In the genomic region with DNA sequence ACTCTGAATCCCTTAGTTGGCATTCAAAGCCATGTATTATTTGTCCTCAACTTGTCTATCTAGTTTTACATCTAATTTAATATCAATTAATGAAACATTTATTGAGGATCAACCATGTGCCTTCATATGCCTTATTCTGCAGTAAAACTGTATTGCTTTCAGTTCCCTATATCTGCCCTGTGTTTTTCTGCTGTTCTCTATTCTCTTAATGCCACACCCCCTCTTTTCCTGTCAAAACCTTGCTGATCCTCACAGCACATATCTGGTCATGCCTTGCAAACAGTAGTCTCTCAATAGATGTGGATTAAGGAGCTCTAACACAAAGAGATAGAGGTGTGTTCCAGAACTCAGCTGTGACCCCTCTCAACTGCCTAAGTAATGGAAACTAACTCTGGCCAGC, we compare ENCODE assay signal across 13 cellular contexts. TPM values are rescaled to one million over a fixed set of nuclear protein-coding genes. Genes with fewer than 3 reads are reported as not detected.
DNase-seq lines count a peak whose midpoint lies in the region; ATAC-seq, FAIRE-seq and TF ChIP-seq lines count a peak whose summit lies in the region.
"Had no signal": no experiment of that assay in that cellular context is flagged by ENCODE, and none has a peak within 500 bp of the region (broad histone marks: within the 10 kb centered on the region; RNA-seq: fewer than 3 reads in every experiment).

No MANE protein-coding gene starts in this region.

- no peak overlapping the region for H2BK12ac ChIP-seq in mesenchymal stem cell (ENCODE audit: low read length in 2 of 2)

- H3K36me3 ChIP-seq in Loucy (ENCODE audit: insufficient read depth, low read length) (no peaks in the 10 kb centered on the region), mesenchymal stem cell (ENCODE audit: control insufficient read depth in 1 of 2, insufficient read depth in 2 of 2, low read depth in 1 of 2, low read length in 2 of 2) (peaks cover 0 to 11% of the 10 kb centered on the region in 2 experiments)
- H3K36me3 ChIP-seq: thyroid gland had no signal

- H2AK5ac ChIP-seq in mesenchymal stem cell (ENCODE audit: low read length, severe bottlenecking), result no peak overlapping the region

- H3F3A ChIP-seq in Loucy (ENCODE audit: low read depth), result no peaks in the 10 kb centered on the region

- peaks cover 18% of the 10 kb centered on the region for H3K79me1 ChIP-seq in mesenchymal stem cell (replicated peaks; ENCODE audit: low read length, poor library complexity, severe bottlenecking)

- no peak overlapping the region for H3K27ac Mint-ChIP-seq in activated T-cell treated with anti-CD3 and anti-CD28 coated beads, Interleukin-2, amount 50 U/mL, for 24 hours

- H3K14ac ChIP-seq in mesenchymal stem cell (ENCODE audit: low read length in 2 of 2), result no peak overlapping the region

- H3K27ac ChIP-seq in mesenchymal stem cell (ENCODE audit: low read length, poor library complexity, severe bottlenecking), result no peak overlapping the region
- H3K27ac ChIP-seq: thyroid gland had no signal

- H3K18ac ChIP-seq in mesenchymal stem cell (ENCODE audit: low read depth in 1 of 2, low read length in 2 of 2), result no peak overlapping the region

- H3K27me3 ChIP-seq in Loucy (ENCODE audit: insufficient read depth, low read length, poor library complexity, severe bottlenecking), result no peaks in the 10 kb centered on the region
- peaks cover 0 to 10% of the 10 kb centered on the region in 2 experiments for H3K27me3 ChIP-seq in mesenchymal stem cell (ENCODE audit: control insufficient read depth in 1 of 2, insufficient read depth in 1 of 2, low read length in 2 of 2)
- H3K27me3 ChIP-seq: heart left ventricle, thyroid gland had no signal

- no peaks in the 10 kb centered on the region for H3K9me3 ChIP-seq in Loucy (ENCODE audit: insufficient read depth, low read depth, low read length)
- no peaks in the 10 kb centered on the region for H3K9me3 ChIP-seq in mesenchymal stem cell (ENCODE audit: control insufficient read depth, low read length)
- H3K9me3 ChIP-seq: thyroid gland had no signal

- TF ChIP-seq CTCF in Loucy (conservative IDR thresholded peaks at IDR 0.05; ENCODE audit: low read length), result no peak

- H4K91ac ChIP-seq in mesenchymal stem cell (ENCODE audit: low read length), result no peak overlapping the region

- H3K36me3 Mint-ChIP-seq in activated T-cell treated with anti-CD3 and anti-CD28 coated beads, Interleukin-2, amount 50 U/mL, for 24 hours (ENCODE audit: low read depth), result peaks cover 19% of the 10 kb centered on the region

- H2BK5ac ChIP-seq in mesenchymal stem cell (ENCODE audit: low read depth, low read length, poor library complexity, severe bottlenecking), result no peak overlapping the region

- H3K4me3 ChIP-seq in Loucy (ENCODE audit: low read length, poor library complexity, severe bottlenecking) (peak overlapping the region; percentile 85), mesenchymal stem cell (ENCODE audit: insufficient read depth in 1 of 2, low read depth in 1 of 2, low read length in 2 of 2) (no peak overlapping the region)
- H3K4me3 ChIP-seq: thyroid gland had no signal

- no peak overlapping the region for H3K4me3 Mint-ChIP-seq in activated T-cell treated with anti-CD3 and anti-CD28 coated beads, Interleukin-2, amount 50 U/mL, for 24 hours

- H3K4me2 ChIP-seq in Loucy (ENCODE audit: low read depth, low read length, poor library complexity, severe bottlenecking) (peak overlapping the region; percentile 90), mesenchymal stem cell (ENCODE audit: low read length, poor library complexity, severe bottlenecking) (no peak overlapping the region)

- peaks cover 20% of the 10 kb centered on the region for H3K79me2 ChIP-seq in Loucy (ENCODE audit: insufficient read depth, low read length)

- H2AFZ ChIP-seq in Loucy (ENCODE audit: low read length) (no peak overlapping the region), mesenchymal stem cell (ENCODE audit: low read depth, low read length) (no peak overlapping the region)

- H3K27me3 Mint-ChIP-seq in activated T-cell treated with anti-CD3 and anti-CD28 coated beads, Interleukin-2, amount 50 U/mL, for 24 hours, result no peaks in the 10 kb centered on the region
- H3K27me3 Mint-ChIP-seq: T-cell had no signal

- no peaks in the 10 kb centered on the region for H3K9me3 Mint-ChIP-seq in activated T-cell treated with anti-CD3 and anti-CD28 coated beads, Interleukin-2, amount 50 U/mL, for 24 hours
- H3K9me3 Mint-ChIP-seq: T-cell had no signal

- no peak overlapping the region for H2BK15ac ChIP-seq in mesenchymal stem cell (ENCODE audit: low read depth, poor library complexity, severe bottlenecking)

- H3K23ac ChIP-seq in mesenchymal stem cell (ENCODE audit: low read length in 2 of 2), result no peak overlapping the region

- FAIRE-seq in GM18507 (lab: Jason Lieb, UNC), result peak; percentile 83

- no peak for DNase-seq in GM18507 (ENCODE audit: extremely low spot score, insufficient read length, low read depth)
- no peak for DNase-seq in mesenchymal stem cell
- no peak for DNase-seq in putamen (ENCODE audit: low spot score)
- DNase-seq in DMS53 (lab: John Stamatoyannopoulos, UW), result no peak
- no peak for DNase-seq in NCI-H146 treated with DMSO at 0.1 percent for 48 hours (lab: John Stamatoyannopoulos, UW; ENCODE audit: unreplicated experiment)
- DNase-seq in activated T-cell treated with anti-CD3 and anti-CD28 coated beads, Interleukin-2, amount 50 U/mL, for 24 hours, result no peak
- DNase-seq: effector CD8-positive, alpha-beta T cell; heart left ventricle; mammary epithelial cell; T-cell; thyroid gland had no signal

- H2BK120ac ChIP-seq in mesenchymal stem cell (ENCODE audit: low read depth, low read length), result no peak overlapping the region

- no peak overlapping the region for H3K4ac ChIP-seq in mesenchymal stem cell (ENCODE audit: low read depth in 1 of 2, low read length in 2 of 2)

- peak; percentile 41 for ATAC-seq in GM21723 (IDR thresholded peaks at IDR 0.05; ENCODE audit: unreplicated experiment)
- ATAC-seq: heart left ventricle, T-cell had no signal

- no peak overlapping the region for H4K8ac ChIP-seq in mesenchymal stem cell (ENCODE audit: low read length)

- peaks cover 24% of the 10 kb centered on the region for H3K4me1 Mint-ChIP-seq in activated T-cell treated with anti-CD3 and anti-CD28 coated beads, Interleukin-2, amount 50 U/mL, for 24 hours (ENCODE audit: low read depth)

- H4K20me1 ChIP-seq in Loucy (ENCODE audit: insufficient read depth, low read length, poor library complexity, severe bottlenecking), result peaks cover 6% of the 10 kb centered on the region

- H3K4me1 ChIP-seq in Loucy (ENCODE audit: insufficient read depth, low read length, poor library complexity, severe bottlenecking) (peaks cover 39% of the 10 kb centered on the region), mesenchymal stem cell (ENCODE audit: control insufficient read depth, insufficient read depth, low read depth, low read length) (no peaks in the 10 kb centered on the region)

- peak overlapping the region; percentile 24 for H3K9ac ChIP-seq in Loucy (ENCODE audit: low read depth, low read length, poor library complexity, severe bottlenecking)
- peak overlapping the region; percentile 95 for H3K9ac ChIP-seq in mesenchymal stem cell (ENCODE audit: low read length)

- H3K9me2 ChIP-seq in Loucy (replicated peaks; ENCODE audit: low read depth, low read length), result no peaks in the 10 kb centered on the region

RNA-seq across cellular contexts. Expression of gene FIG4, which starts 2.0 kb away (rescaled TPM):
- 7.7 TPM for polyA plus RNA-seq in mesenchymal stem cell (2013, experiment 1 of 2)
- polyA plus RNA-seq in mesenchymal stem cell (2013, experiment 2 of 2), result 7.8 TPM

RNA-seq across cellular contexts. Expression of gene AK9, which starts 2.1 kb away (rescaled TPM):
- 1.9 TPM for polyA plus RNA-seq in mesenchymal stem cell (2013, experiment 1 of 2)
- 2.3 TPM for polyA plus RNA-seq in mesenchymal stem cell (2013, experiment 2 of 2)
